ENCODE assay signal across 8 cellular contexts in the genomic region with DNA sequence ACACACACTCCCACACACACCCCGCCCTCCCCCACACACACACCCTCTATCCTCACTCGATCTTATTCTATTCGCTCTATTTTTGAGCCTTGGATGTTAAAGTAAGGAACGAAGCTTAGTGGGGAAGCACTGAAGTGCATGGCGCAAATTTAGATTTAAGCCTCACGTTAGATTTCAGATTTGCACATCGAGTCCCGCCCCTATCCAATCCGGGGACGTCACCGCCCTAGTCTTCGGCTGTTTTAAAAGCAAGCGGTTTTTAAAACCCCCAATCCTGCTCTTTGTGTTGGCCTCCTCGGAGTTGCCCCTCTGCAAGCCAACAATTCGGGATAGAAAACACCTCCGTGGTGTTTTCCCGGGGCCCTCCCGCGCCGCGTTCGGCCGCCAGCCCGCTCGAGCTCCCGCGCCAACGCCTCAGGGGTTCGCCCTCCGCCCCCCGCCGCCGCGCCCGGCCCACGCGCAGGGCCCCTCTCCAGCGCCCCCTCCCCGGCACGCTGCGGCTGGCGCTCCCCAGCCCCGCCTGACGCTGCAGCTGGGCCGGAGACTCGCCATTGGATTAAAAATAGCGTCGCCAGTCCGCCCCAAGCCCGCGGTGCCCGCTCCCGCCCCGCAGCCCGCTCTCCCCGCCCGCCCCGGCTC. TPM values are rescaled to one million over a fixed set of nuclear protein-coding genes. Genes with fewer than 3 reads are reported as not detected.
DNase-seq lines count a peak whose midpoint lies in the region; ATAC-seq and TF ChIP-seq lines count a peak whose summit lies in the region.

TSS of gene USP13 (plus strand) at position 574 of the 639 bp plus-strand sequence. CDS start 186 bp downstream, outside the sequence.

- TF ChIP-seq CTCF in DND-41 (IDR thresholded peaks at IDR 0.05; ENCODE audit: borderline replicate concordance, extremely low read depth, low read length, poor library complexity, severe bottlenecking) (peak; percentile 4), natural killer cell (IDR thresholded peaks at IDR 0.05) (no peak)

- H3K4me1 ChIP-seq in DND-41 (ENCODE audit: insufficient read depth, low read length), result peaks cover 40% of the 10 kb centered on the region
- peaks cover 15% of the 10 kb centered on the region for H3K4me1 ChIP-seq in HUES6 (ENCODE audit: control insufficient read depth, insufficient read depth, low read length)

- intact Hi-C loops in natural killer cell (cut with micrococcal nuclease), result no loop called here

- H3K4me1 Mint-ChIP-seq in natural killer cell, result peaks cover 17 to 28% of the 10 kb centered on the region in 2 donors
- H3K4me1 Mint-ChIP-seq in stimulated activated naive CD8-positive, alpha-beta T cell treated with anti-CD3 and anti-CD28 coated beads, Interleukin-15, amount 100 ng/mL, for 72 hours, result peaks cover 42% of the 10 kb centered on the region

- H3K9ac ChIP-seq in DND-41 (ENCODE audit: low read depth, low read length), result peak within 1 kb of the TSS; percentile 89
- H3K9ac ChIP-seq in HUES6 (ENCODE audit: low read length), result peak within 1 kb of the TSS; percentile 99

- H3K4me3 ChIP-seq in DND-41 (ENCODE audit: low read depth in 1 of 2, low read length in 2 of 2) (peak within 1 kb of the TSS; percentile 63 to 96), HUES6 (ENCODE audit: low read depth, low read length) (peak within 1 kb of the TSS; percentile 100)

- DNase-seq in DND-41, result peak; percentile 74
- peak; percentile 26 to 38 for DNase-seq in activated T-helper 1 cell treated with anti-CD3 and anti-CD28 coated beads, Interleukin-2, amount 50 U/mL, for 16 hours (ENCODE audit: low read depth in 1 of 2, low spot score in 1 of 2)
- peak; percentile 84 for DNase-seq in fibroblast of peridontal ligament (ENCODE audit: extremely low read depth)
- peak; percentile 29 for DNase-seq in natural killer cell
- DNase-seq in stimulated activated naive CD8-positive, alpha-beta T cell treated with anti-CD3 and anti-CD28 coated beads, Interleukin-15, amount 100 ng/mL, for 72 hours, result peak; percentile 66 to 68

- peak within 1 kb of the TSS; percentile 94 for H3K4me2 ChIP-seq in DND-41 (ENCODE audit: insufficient read depth, low read length)

- H3K36me3 Mint-ChIP-seq in natural killer cell, result no peaks in the 10 kb centered on the region

- peak within 1 kb of the TSS; percentile 93 for H2AFZ ChIP-seq in DND-41 (ENCODE audit: low read depth, low read length)

- peaks cover 10% of the 10 kb centered on the region; the same call in 1 of the 2 replicates for H3K36me3 ChIP-seq in DND-41 (ENCODE audit: insufficient read depth, low read length)
- no peaks in the 10 kb centered on the region for H3K36me3 ChIP-seq in HUES6 (ENCODE audit: control insufficient read depth, insufficient read depth, low read length)

- ATAC-seq in DND-41 (ENCODE audit: insufficient read depth, low read depth) (peak; percentile 68), GM21515 (IDR thresholded peaks at IDR 0.05; ENCODE audit: unreplicated experiment) (peak; percentile 58), natural killer cell (peak; percentile 54 to 70 (median 63))
- ATAC-seq in stimulated activated naive CD8-positive, alpha-beta T cell treated with anti-CD3 and anti-CD28 coated beads, Interleukin-15, amount 100 ng/mL, for 72 hours, result peak; percentile 75

- H4K20me1 ChIP-seq in DND-41 (ENCODE audit: insufficient read depth, low read length), result peaks cover 19% of the 10 kb centered on the region; the same call in 1 of the 2 replicates

- H3K9me3 ChIP-seq in DND-41 (ENCODE audit: insufficient read depth, low read length, severe bottlenecking), result no peaks in the 10 kb centered on the region
- no peaks in the 10 kb centered on the region for H3K9me3 ChIP-seq in HUES6 (ENCODE audit: control insufficient read depth, insufficient read depth, low read depth, low read length)

- no peaks in the 10 kb centered on the region for H3K27me3 ChIP-seq in DND-41 (ENCODE audit: insufficient read depth, low read length, poor library complexity)
- no peaks in the 10 kb centered on the region for H3K27me3 ChIP-seq in HUES6 (ENCODE audit: control insufficient read depth, insufficient read depth, low read length)

- no peaks in the 10 kb centered on the region for H3K9me3 Mint-ChIP-seq in natural killer cell
- H3K9me3 Mint-ChIP-seq in stimulated activated naive CD8-positive, alpha-beta T cell treated with anti-CD3 and anti-CD28 coated beads, Interleukin-15, amount 100 ng/mL, for 72 hours, result no peaks in the 10 kb centered on the region

- H3K27ac Mint-ChIP-seq in natural killer cell, result peak within 1 kb of the TSS; percentile 53 to 87
- H3K27ac Mint-ChIP-seq in stimulated activated naive CD8-positive, alpha-beta T cell treated with anti-CD3 and anti-CD28 coated beads, Interleukin-15, amount 100 ng/mL, for 72 hours, result peak within 1 kb of the TSS; percentile 80 to 95

- H3K27ac ChIP-seq in DND-41 (ENCODE audit: low read length) (peak within 1 kb of the TSS; percentile 91), HUES6 (ENCODE audit: low read depth, low read length) (peak within 1 kb of the TSS; percentile 93; the same call in 1 of the 2 replicates)

- H3K79me2 ChIP-seq in DND-41 (ENCODE audit: insufficient read depth, low read length), result peaks cover 44% of the 10 kb centered on the region

- peak within 1 kb of the TSS; percentile 96 for H3K4me3 Mint-ChIP-seq in natural killer cell
- peak within 1 kb of the TSS; percentile 84 to 92 for H3K4me3 Mint-ChIP-seq in stimulated activated naive CD8-positive, alpha-beta T cell treated with anti-CD3 and anti-CD28 coated beads, Interleukin-15, amount 100 ng/mL, for 72 hours

- peaks cover 0 to 11% of the 10 kb centered on the region in 2 donors for H3K27me3 Mint-ChIP-seq in natural killer cell (ENCODE audit: low read depth in 2 of 2)
- peaks cover 11% of the 10 kb centered on the region for H3K27me3 Mint-ChIP-seq in stimulated activated naive CD8-positive, alpha-beta T cell treated with anti-CD3 and anti-CD28 coated beads, Interleukin-15, amount 100 ng/mL, for 72 hours

TF ChIP-seq in PFSK-1, 5 proteins besides CTCF, POLR2A, EP300 and RAD21:
- TF ChIP-seq FOXP2 (optimal IDR thresholded peaks at IDR 0.05; ENCODE audit: borderline replicate concordance, extremely low read depth, extremely low read length, insufficient read depth) (peak; percentile 31), TAF1 (IDR thresholded peaks at IDR 0.05; ENCODE audit: borderline replicate concordance, insufficient read depth, low read length) (0 out of 2 replicates have a peak, but pooled peaks have one; percentile 26), SIN3A (IDR thresholded peaks at IDR 0.05; ENCODE audit: borderline replicate concordance, insufficient read depth, low read length) (no peak), POLR2AphosphoS5 (IDR thresholded peaks at IDR 0.05; ENCODE audit: low read depth, low read length) (peak; percentile 19; the same call in 1 of the 2 replicates)
TF ChIP-seq in PFSK-1: peak in this region for 3.

RNA-seq across cellular contexts. Expression of gene USP13, which starts in this region (rescaled TPM):
- 8.8 TPM for polyA plus RNA-seq in PFSK-1 (2012; ENCODE audit: insufficient read length, low read depth)
- 1 to 10 TPM; 2.4 to 5.6 (median 3.0) TPM for total RNA-seq in natural killer cell

Comparison
In these comparisons a context has a peak if more than half of its experiments do, and no peak if none do; other contexts are left out.
1. Peak in every context shown above with its lines: DNase-seq, ATAC-seq, H3K4me3 ChIP-seq and H3K27ac ChIP-seq.
2. DNase-seq: peak in every context shown above with its lines; median percentile 84 in fibroblast of peridontal ligament; 74 in DND-41; 67 in stimulated activated naive CD8-positive, alpha-beta T cell treated with anti-CD3 and anti-CD28 coated beads, Interleukin-15, amount 100 ng/mL, for 72 hours; 32 in activated T-helper 1 cell treated with anti-CD3 and anti-CD28 coated beads, Interleukin-2, amount 50 U/mL, for 16 hours; 29 in natural killer cell.